In genomic region chrX:54530358-54530900, GRCh38 we compare ENCODE assay signal across 8 cellular contexts. TPM values are rescaled to one million over a fixed set of nuclear protein-coding genes. Genes with fewer than 3 reads are reported as not detected.
DNase-seq lines count a peak whose midpoint lies in the region; ATAC-seq and TF ChIP-seq lines count a peak whose summit lies in the region.

No MANE protein-coding gene starts in this region.

- H3K27me3 ChIP-seq in BJ (ENCODE audit: control insufficient read depth, insufficient read depth, low read length): no peaks in the 10 kb centered on the region
- H3K27me3 ChIP-seq in iPS-20b (ENCODE audit: insufficient read depth, low read length): no peaks in the 10 kb centered on the region

- POLR2A ChIA-PET in BJ (lab: Charles Lee): interaction anchor here (0.6 kb wide), 1 partner anchor 264 kb away, joined by 5 read pairs; no protein-coding TSS in a partner anchor

- peaks cover 29% of the 10 kb centered on the region for H3K36me3 Mint-ChIP-seq in activated naive CD8-positive, alpha-beta T cell treated with anti-CD3 and anti-CD28 coated beads, Interleukin-2, amount 50 U/mL, for 24 hours (ENCODE audit: low read depth)
- peaks cover 40% of the 10 kb centered on the region for H3K36me3 Mint-ChIP-seq in stimulated activated effector memory CD8-positive, alpha-beta T cell treated with anti-CD3 and anti-CD28 coated beads, Interleukin-12 subunit alpha, Interleukin-12 subunit beta, amount 100 ng/mL, for 72 hours

- no peak for TF ChIP-seq CTCF in BJ (IDR thresholded peaks at IDR 0.05; ENCODE audit: insufficient read depth, low read depth, low read length)

- peaks cover 10% of the 10 kb centered on the region; the same call in 1 of the 2 replicates for H3K4me1 ChIP-seq in iPS-20b (ENCODE audit: insufficient read depth, low read length)

- H3K36me3 ChIP-seq in BJ (ENCODE audit: control insufficient read depth, insufficient read depth, low read length) (no peaks in the 10 kb centered on the region), iPS-20b (ENCODE audit: insufficient read depth, low read depth, low read length) (peaks cover 36% of the 10 kb centered on the region)

- ATAC-seq in GM19372 (IDR thresholded peaks at IDR 0.05; ENCODE audit: low read depth, unreplicated experiment) (peak; percentile 31), HG03565 (IDR thresholded peaks at IDR 0.05; ENCODE audit: unreplicated experiment) (peak; percentile 19)
- ATAC-seq in activated naive CD8-positive, alpha-beta T cell treated with anti-CD3 and anti-CD28 coated beads, Interleukin-2, amount 50 U/mL, for 24 hours: peak; percentile 33
- ATAC-seq in stimulated activated effector memory CD8-positive, alpha-beta T cell treated with anti-CD3 and anti-CD28 coated beads, Interleukin-12 subunit alpha, Interleukin-12 subunit beta, amount 100 ng/mL, for 72 hours: peak; percentile 54

- peak overlapping the region; percentile 93 for H3K27ac Mint-ChIP-seq in activated naive CD8-positive, alpha-beta T cell treated with anti-CD3 and anti-CD28 coated beads, Interleukin-2, amount 50 U/mL, for 24 hours
- peak overlapping the region; percentile 90 for H3K27ac Mint-ChIP-seq in stimulated activated effector memory CD8-positive, alpha-beta T cell treated with anti-CD3 and anti-CD28 coated beads, Interleukin-12 subunit alpha, Interleukin-12 subunit beta, amount 100 ng/mL, for 72 hours

- peak overlapping the region; percentile 91 for H3K4me3 Mint-ChIP-seq in activated naive CD8-positive, alpha-beta T cell treated with anti-CD3 and anti-CD28 coated beads, Interleukin-2, amount 50 U/mL, for 24 hours
- peak overlapping the region; percentile 80 for H3K4me3 Mint-ChIP-seq in stimulated activated effector memory CD8-positive, alpha-beta T cell treated with anti-CD3 and anti-CD28 coated beads, Interleukin-12 subunit alpha, Interleukin-12 subunit beta, amount 100 ng/mL, for 72 hours

- peak overlapping the region; percentile 98 for H3K9ac ChIP-seq in iPS-20b (ENCODE audit: low read depth, low read length)

- peak overlapping the region; percentile 89 for H3K27ac ChIP-seq in iPS-20b (ENCODE audit: low read length)

- DNase-seq in BJ (ENCODE audit: low read depth): no peak
- no peak for DNase-seq in activated naive CD8-positive, alpha-beta T cell treated with anti-CD3 and anti-CD28 coated beads, Interleukin-2, amount 50 U/mL, for 24 hours
- DNase-seq in stimulated activated effector memory CD8-positive, alpha-beta T cell treated with anti-CD3 and anti-CD28 coated beads, Interleukin-12 subunit alpha, Interleukin-12 subunit beta, amount 100 ng/mL, for 72 hours (ENCODE audit: low spot score in 2 of 2): no peak
- no peak for DNase-seq in NCI-H526 treated with DMSO at 0.1 percent for 48 hours (lab: John Stamatoyannopoulos, UW)
- no peak for DNase-seq in HuH-7.5 (ENCODE audit: low spot score)

- H3K4me1 Mint-ChIP-seq in activated naive CD8-positive, alpha-beta T cell treated with anti-CD3 and anti-CD28 coated beads, Interleukin-2, amount 50 U/mL, for 24 hours: peaks cover 39% of the 10 kb centered on the region
- H3K4me1 Mint-ChIP-seq in stimulated activated effector memory CD8-positive, alpha-beta T cell treated with anti-CD3 and anti-CD28 coated beads, Interleukin-12 subunit alpha, Interleukin-12 subunit beta, amount 100 ng/mL, for 72 hours: peaks cover 27% of the 10 kb centered on the region

- H3K4me3 ChIP-seq in BJ (ENCODE audit: low read depth, low read length): peak overlapping the region; percentile 55
- H3K4me3 ChIP-seq in iPS-20b (ENCODE audit: low read length): peak overlapping the region; percentile 99

- CTCF ChIA-PET in BJ (lab: Yijun Ruan, JAX): no interaction called here

- peaks cover 7% of the 10 kb centered on the region for H3K9me3 Mint-ChIP-seq in activated naive CD8-positive, alpha-beta T cell treated with anti-CD3 and anti-CD28 coated beads, Interleukin-2, amount 50 U/mL, for 24 hours
- H3K9me3 Mint-ChIP-seq in stimulated activated effector memory CD8-positive, alpha-beta T cell treated with anti-CD3 and anti-CD28 coated beads, Interleukin-12 subunit alpha, Interleukin-12 subunit beta, amount 100 ng/mL, for 72 hours: peaks cover 5% of the 10 kb centered on the region

- H3K9me3 ChIP-seq in iPS-20b (ENCODE audit: insufficient read depth, low read depth, low read length): no peaks in the 10 kb centered on the region

- no peaks in the 10 kb centered on the region for H3K27me3 Mint-ChIP-seq in activated naive CD8-positive, alpha-beta T cell treated with anti-CD3 and anti-CD28 coated beads, Interleukin-2, amount 50 U/mL, for 24 hours

RNA-seq across cellular contexts. Expression of gene GNL3L, which starts 0.4 kb away (rescaled TPM):
- polyA plus RNA-seq in BJ (2011; rRNA removed): 21.1 and 22.2 TPM in 2 replicates
- 29.2 and 38.2 TPM in 2 replicates for polyA minus RNA-seq in BJ (2011; rRNA and poly(A)+ RNA removed)

RNA-seq across cellular contexts. Expression of gene FGD1, which starts 34.4 kb away (rescaled TPM):
- polyA plus RNA-seq in BJ (2011; rRNA removed): 3.5 and 5.6 TPM in 2 replicates
- 3.8 and 6.8 TPM in 2 replicates for polyA minus RNA-seq in BJ (2011; rRNA and poly(A)+ RNA removed)
